8 cellular contexts compared by ENCODE assay signal in the genomic region with DNA sequence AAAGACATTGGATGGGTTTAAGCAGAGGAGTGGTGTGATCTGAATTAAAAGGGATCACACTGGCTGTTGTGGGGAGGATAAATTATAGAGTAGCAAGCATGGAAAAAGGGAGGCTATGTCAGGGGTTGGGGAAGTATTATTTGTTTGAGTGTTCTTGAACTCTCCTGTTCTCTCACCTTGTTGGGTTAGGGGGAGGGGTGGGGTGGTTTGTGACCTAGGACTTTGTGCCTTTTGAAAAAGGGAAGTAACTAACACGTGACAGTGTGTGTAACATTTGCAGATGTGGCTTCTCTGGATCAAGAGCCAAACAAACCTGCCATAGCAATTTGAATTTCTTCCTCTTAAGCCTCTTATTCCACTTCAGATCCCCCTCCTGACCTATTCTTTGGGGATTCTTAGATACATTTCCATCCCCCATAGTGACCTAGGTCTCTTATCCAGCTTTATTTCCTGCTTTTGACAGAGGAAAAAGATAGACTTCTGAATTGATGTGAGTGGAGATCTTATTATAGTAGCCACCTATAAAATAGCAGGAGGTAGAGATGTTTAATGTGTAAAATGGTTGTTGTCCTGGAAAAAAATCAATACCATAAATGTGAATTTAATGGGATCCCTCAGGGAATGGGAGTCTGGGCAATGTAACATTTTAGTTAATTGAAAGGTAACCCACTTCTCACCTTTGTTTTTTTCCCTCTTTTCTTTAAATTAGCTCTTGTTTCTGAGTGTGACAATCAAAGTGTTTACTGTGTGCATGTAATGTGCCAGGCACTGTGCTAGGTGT.
DNase-seq lines count a peak whose midpoint lies in the region; ATAC-seq and TF ChIP-seq lines count a peak whose summit lies in the region.

No MANE protein-coding gene starts in this region.

- no peak overlapping the region for H3K27ac ChIP-seq in dorsolateral prefrontal cortex

- peaks cover 0 to 1% (median 0%) of the 10 kb centered on the region in 9 donors for H3K9me3 Mint-ChIP-seq in naive thymus-derived CD8-positive, alpha-beta T cell

- no peak for TF ChIP-seq CTCF in dorsolateral prefrontal cortex (IDR thresholded peaks at IDR 0.05 in 54 of 56, conservative IDR thresholded peaks at IDR 0.05 in 2 of 56; ENCODE audit: low read depth in 1 of 56, partially characterized antibody in 56 of 56)

- peaks cover 22 to 71% (median 46%) of the 10 kb centered on the region in 4 donors for H3K4me1 Mint-ChIP-seq in naive thymus-derived CD8-positive, alpha-beta T cell

- H3K27ac Mint-ChIP-seq in naive thymus-derived CD8-positive, alpha-beta T cell: peak overlapping the region in 7 of 10 donors; percentile 10 to 89 (median 73)

- intact Hi-C loops in posterior vena cava (cut with DNase I) (no loop called here), dorsolateral prefrontal cortex (cut with DNase I) (no loop called here)

- peak; percentile 65 for ATAC-seq in HG02943 (IDR thresholded peaks at IDR 0.05; ENCODE audit: low read depth, unreplicated experiment)
- peak; percentile 37 to 76 for ATAC-seq in naive thymus-derived CD8-positive, alpha-beta T cell

- no peaks in the 10 kb centered on the region for H3K27me3 Mint-ChIP-seq in naive thymus-derived CD8-positive, alpha-beta T cell

- DNase-seq in NOMO-1 (lab: John Stamatoyannopoulos, UW; ENCODE audit: unreplicated experiment in 2 of 2) (peak; percentile 11 to 61), NOMO-1 treated with dmso at 0.1 percent for 144 hours (lab: John Stamatoyannopoulos, UW; ENCODE audit: unreplicated experiment) (no peak), NCI-H748 (lab: John Stamatoyannopoulos, UW; ENCODE audit: unreplicated experiment) (peak; percentile 73), AG20443 (ENCODE audit: low spot score) (no peak), posterior vena cava (ENCODE audit: low spot score) (no peak), dorsolateral prefrontal cortex (no peak)
- peak in 7 of 10 donors; percentile 13 to 66 (median 32) for DNase-seq in naive thymus-derived CD8-positive, alpha-beta T cell

- peaks cover 0 to 81% (median 11%) of the 10 kb centered on the region in 45 donors for H3K27me3 ChIP-seq in dorsolateral prefrontal cortex

- no peak overlapping the region for H3K4me3 ChIP-seq in dorsolateral prefrontal cortex

- no peaks in the 10 kb centered on the region for H3K36me3 Mint-ChIP-seq in naive thymus-derived CD8-positive, alpha-beta T cell

- POLR2A ChIA-PET in naive thymus-derived CD8-positive, alpha-beta T cell (lab: Charles Lee): no interaction called here

- peak overlapping the region in 6 of 10 donors; percentile 5 to 59 (median 28) for H3K4me3 Mint-ChIP-seq in naive thymus-derived CD8-positive, alpha-beta T cell

Comparison
In these comparisons a context has a peak if more than half of its experiments do, and no peak if none do; other contexts are left out.
1. DNase-seq: peak in NOMO-1 (2 of 2), NCI-H748 (single experiment) and naive thymus-derived CD8-positive, alpha-beta T cell (7 of 10); none in NOMO-1 treated with dmso at 0.1 percent for 144 hours (single experiment), AG20443 (single experiment), posterior vena cava (single experiment) and dorsolateral prefrontal cortex (0 of 10).